Comparison of ENCODE assay signal across 8 cellular contexts in the genomic region with DNA sequence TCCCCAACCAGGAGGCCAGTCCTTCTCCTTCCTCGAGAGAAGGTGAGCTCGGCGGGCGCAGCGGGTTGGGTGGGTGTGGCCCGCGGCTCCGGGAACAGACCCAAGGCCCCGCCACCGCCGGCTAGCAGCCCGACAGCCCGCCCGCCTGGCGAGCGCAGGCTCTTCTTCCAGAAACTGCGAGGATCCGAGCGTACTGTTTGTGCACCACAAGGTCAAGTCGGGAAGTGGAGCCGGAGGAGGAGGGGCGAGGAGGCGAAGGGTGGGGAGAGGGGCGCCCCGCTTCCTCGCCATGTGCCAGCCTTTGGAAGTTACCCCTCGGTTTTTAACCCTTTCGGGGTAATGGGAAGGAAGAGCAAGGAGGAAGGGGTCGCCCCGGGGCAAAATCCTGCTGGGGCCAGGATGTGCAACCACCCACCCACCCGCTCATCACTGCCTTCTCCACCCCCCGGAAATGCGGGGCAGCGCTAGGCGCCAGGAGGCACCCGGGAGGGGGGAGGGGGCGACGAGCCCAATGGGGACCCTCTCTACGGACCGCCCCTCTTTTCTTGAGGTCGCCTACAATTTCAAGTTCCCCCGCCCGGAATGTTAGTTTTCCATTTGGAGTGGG.
DNase-seq lines count a peak whose midpoint lies in the region; ATAC-seq and TF ChIP-seq lines count a peak whose summit lies in the region.

No MANE protein-coding gene starts in this region.

- H3K36me3 Mint-ChIP-seq in memory B cell: no peaks in the 10 kb centered on the region

- no peak for TF ChIP-seq CTCF in AG04449 (IDR thresholded peaks at IDR 0.05; ENCODE audit: insufficient read depth, low read length, missing control alignments)

- no peaks in the 10 kb centered on the region for H3K9me3 Mint-ChIP-seq in memory B cell

- H3K4me3 Mint-ChIP-seq in memory B cell: peak overlapping the region; percentile 97

- H3K27me3 ChIP-seq in endocrine pancreas (ENCODE audit: control insufficient read depth, insufficient read depth, low read length): no peaks in the 10 kb centered on the region

- no peaks in the 10 kb centered on the region for H3K27me3 Mint-ChIP-seq in memory B cell

- peaks cover 3% of the 10 kb centered on the region for H3K4me1 ChIP-seq in endocrine pancreas (ENCODE audit: control insufficient read depth, insufficient read depth, low read length)

- H3K4me1 Mint-ChIP-seq in memory B cell: peaks cover 27% of the 10 kb centered on the region

- H3K9me3 ChIP-seq in endocrine pancreas (ENCODE audit: control insufficient read depth, low read length): no peaks in the 10 kb centered on the region

- H3K9ac ChIP-seq in endocrine pancreas (ENCODE audit: control insufficient read depth, insufficient read depth, low read length): peak overlapping the region; percentile 99

- H3K4me3 ChIP-seq in AG04449 (ENCODE audit: low read depth, low read length): peak overlapping the region; percentile 75
- H3K4me3 ChIP-seq in endocrine pancreas (ENCODE audit: control insufficient read depth, insufficient read depth, low read length): peak overlapping the region; percentile 27

- peak overlapping the region; percentile 97 for H3K27ac Mint-ChIP-seq in memory B cell

- no peaks in the 10 kb centered on the region for H3K36me3 ChIP-seq in endocrine pancreas (ENCODE audit: control insufficient read depth, insufficient read depth, low read length)

- peak; percentile 60 for TF ChIP-seq POLR2A in GM19099 (IDR thresholded peaks at IDR 0.05; ENCODE audit: extremely low read depth, insufficient read length, low read depth)

- CTCF ChIA-PET in AG04449 (lab: Yijun Ruan, JAX): interaction anchor here (0.9 to 7.5 kb wide), 5 partner anchors 54 to 220 kb away, joined by 3 to 65 read pairs (median 3); a partner anchor contains a TSS

- no peak for DNase-seq in AG04449 (ENCODE audit: low read depth, low spot score)
- DNase-seq in NCI-H748 treated with DMSO at 0.1 percent for 48 hours (lab: John Stamatoyannopoulos, UW): peak; percentile 24
- peak; percentile 31 for DNase-seq in activated CD8-positive, alpha-beta memory T cell treated with anti-CD3 and anti-CD28 coated beads, Interleukin-2, amount 50 U/mL, for 24 hours (ENCODE audit: extremely low read depth)
- peak; percentile 57 to 70 for DNase-seq in memory B cell (ENCODE audit: low spot score in 2 of 2)
- DNase-seq in stimulated activated CD4-positive, alpha-beta T cell treated with anti-CD3 and anti-CD28 coated beads, TNF-alpha, amount 100 ng/mL, for 48 hours (ENCODE audit: low read depth in 3 of 3): peak in 2 of 3 donors; percentile 41 to 69
- no peak for DNase-seq in NCI-H1092 treated with DMSO at 0.1 percent for 48 hours (lab: John Stamatoyannopoulos, UW)

- POLR2A ChIA-PET in AG04449 (lab: Yijun Ruan, JAX): interaction anchor here (0.9 to 1.4 kb wide), 4 partner anchors 21 to 113 kb away, joined by 3 to 4 read pairs (median 4); a partner anchor contains a TSS

- peak; percentile 15 for ATAC-seq in memory B cell (ENCODE audit: low read depth)

Comparison
In these comparisons a context has a peak if more than half of its experiments do, and no peak if none do; other contexts are left out.
1. DNase-seq: peak in NCI-H748 treated with DMSO at 0.1 percent for 48 hours (single experiment), activated CD8-positive, alpha-beta memory T cell treated with anti-CD3 and anti-CD28 coated beads, Interleukin-2, amount 50 U/mL, for 24 hours (single experiment), memory B cell (2 of 2) and stimulated activated CD4-positive, alpha-beta T cell treated with anti-CD3 and anti-CD28 coated beads, TNF-alpha, amount 100 ng/mL, for 48 hours (2 of 3); none in AG04449 (single experiment) and NCI-H1092 treated with DMSO at 0.1 percent for 48 hours (single experiment).